28 cellular contexts compared by ENCODE assay signal in genomic region chr3:61173685-61174084, GRCh38.
DNase-seq lines count a peak whose midpoint lies in the region; ATAC-seq and TF ChIP-seq lines count a peak whose summit lies in the region.
"Had no signal": no experiment of that assay in that cellular context is flagged by ENCODE, and none has a peak within 500 bp of the region (broad histone marks: within the 10 kb centered on the region; RNA-seq: fewer than 3 reads in every experiment).

No MANE protein-coding gene starts in this region.

- intact Hi-C loops in gastrocnemius medialis (cut with DNase I; ENCODE audit: low total_unique reads) = no loop called here

- no peaks in the 10 kb centered on the region for H3K36me3 Mint-ChIP-seq in HFFc6 (ENCODE audit: low read depth)

- H3K4me1 Mint-ChIP-seq in HFFc6 (ENCODE audit: low read depth) = no peaks in the 10 kb centered on the region
- H3K4me1 Mint-ChIP-seq: activated CD4-positive, alpha-beta T cell treated with anti-CD3 and anti-CD28 coated beads for 36 hours had no signal

- ATAC-seq in GM21723 (IDR thresholded peaks at IDR 0.05; ENCODE audit: unreplicated experiment) = peak; percentile 56
- ATAC-seq in HG03103 (IDR thresholded peaks at IDR 0.05; ENCODE audit: low read depth, unreplicated experiment) = peak; percentile 47
- ATAC-seq in gastrocnemius medialis = no peak
- no peak for ATAC-seq in HG02678 (IDR thresholded peaks at IDR 0.05; ENCODE audit: unreplicated experiment)
- ATAC-seq: activated CD4-positive, alpha-beta T cell treated with anti-CD3 and anti-CD28 coated beads for 36 hours; gastroesophageal sphincter; right cardiac atrium; Right ventricle myocardium inferior had no signal

- H3K4me3 ChIP-seq in astrocyte of the spinal cord (ENCODE audit: low read depth, low read length) = no peak overlapping the region
- H3K4me3 ChIP-seq in gastrocnemius medialis = no peak overlapping the region
- H3K4me3 ChIP-seq: gastroesophageal sphincter, upper lobe of left lung had no signal

- no peak overlapping the region for H3K27ac ChIP-seq in gastrocnemius medialis
- H3K27ac ChIP-seq: C4-2B, gastroesophageal sphincter, parathyroid adenoma, upper lobe of left lung had no signal

- H3K4me1 ChIP-seq in gastrocnemius medialis = no peaks in the 10 kb centered on the region
- H3K4me1 ChIP-seq: gastroesophageal sphincter, parathyroid adenoma, upper lobe of left lung had no signal

- no peak for TF ChIP-seq POLR2A in gastrocnemius medialis (IDR thresholded peaks at IDR 0.05)

- peaks cover 2% of the 10 kb centered on the region; the same call in 1 of the 2 replicates for H3K27me3 Mint-ChIP-seq in HFFc6 (ENCODE audit: insufficient read depth)
- H3K27me3 Mint-ChIP-seq: activated CD4-positive, alpha-beta T cell treated with anti-CD3 and anti-CD28 coated beads for 36 hours; activated naive CD8-positive, alpha-beta T cell; IgD-negative memory B cell had no signal

- no peak overlapping the region for H3K4me3 Mint-ChIP-seq in HFFc6
- H3K4me3 Mint-ChIP-seq: activated CD4-positive, alpha-beta T cell treated with anti-CD3 and anti-CD28 coated beads for 36 hours; activated naive CD8-positive, alpha-beta T cell; IgD-negative memory B cell; neural crest cell had no signal

- no peaks in the 10 kb centered on the region for H3K9me3 ChIP-seq in gastrocnemius medialis
- H3K9me3 ChIP-seq: gastroesophageal sphincter, upper lobe of left lung had no signal

- H3K27me3 ChIP-seq in gastrocnemius medialis = no peaks in the 10 kb centered on the region
- H3K27me3 ChIP-seq: gastroesophageal sphincter, upper lobe of left lung had no signal

- DNase-seq in astrocyte of the spinal cord (ENCODE audit: low read depth, low spot score) (peak; percentile 10), left kidney (ENCODE audit: low read depth, low spot score) (peak; percentile 14), gastrocnemius medialis (no peak), HFFc6 (no peak)
- DNase-seq: activated CD4-positive, alpha-beta T cell treated with anti-CD3 and anti-CD28 coated beads for 36 hours; activated effector memory CD4-positive, alpha-beta T cell treated with Interleukin-2 at 50 U/mL for 16 hours; anterior cingulate cortex; central memory CD4-positive, alpha-beta T cell; dermis blood vessel endothelial cell; hypothalamus; mammary epithelial cell; NCI-H1417; NCI-H2081; NCI-H446 treated with DMSO at 0.1 percent for 48 hours; right cardiac atrium; stimulated activated CD4-positive, alpha-beta T cell treated with anti-CD3 and anti-CD28 coated beads, Interleukin-2, amount 100 ng/mL, for 48 hours; substantia nigra; upper lobe of left lung had no signal

- H3K27ac Mint-ChIP-seq in HFFc6 = no peak overlapping the region
- H3K27ac Mint-ChIP-seq: activated CD4-positive, alpha-beta T cell treated with anti-CD3 and anti-CD28 coated beads for 36 hours; activated naive CD8-positive, alpha-beta T cell; IgD-negative memory B cell had no signal

- no peaks in the 10 kb centered on the region for H3K36me3 ChIP-seq in gastrocnemius medialis
- H3K36me3 ChIP-seq: gastroesophageal sphincter, upper lobe of left lung had no signal

- peaks cover 14% of the 10 kb centered on the region for H3K9me3 Mint-ChIP-seq in HFFc6

- in situ Hi-C loops in astrocyte of the spinal cord (cut with HindIII; ENCODE audit: low sequenced_read_pairs) = no loop called here
- in situ Hi-C loops in gastrocnemius medialis (cut with MboI; ENCODE audit: low sequenced_read_pairs in 4 of 4) = no loop called here

- no peak for TF ChIP-seq CTCF in astrocyte of the spinal cord (IDR thresholded peaks at IDR 0.05; ENCODE audit: low read depth, low read length)
- no peak for TF ChIP-seq CTCF in gastrocnemius medialis (IDR thresholded peaks at IDR 0.05 in 4 of 5, conservative IDR thresholded peaks at IDR 0.05 in 1 of 5)
- no peak for TF ChIP-seq CTCF in HFFc6 (IDR thresholded peaks at IDR 0.05)

Comparison
In these comparisons a context has a peak if more than half of its experiments do, and no peak if none do; other contexts are left out.
1. ATAC-seq: peak in GM21723 (single experiment) and HG03103 (single experiment); none in gastrocnemius medialis (0 of 2) and HG02678 (single experiment).
2. DNase-seq: peak in astrocyte of the spinal cord (single experiment) and left kidney (single experiment); none in gastrocnemius medialis (0 of 2) and HFFc6 (single experiment).